In genomic region chr1:84307398-84307797, GRCh38 we compare ENCODE assay signal across 26 cellular contexts. TPM values are rescaled to one million over a fixed set of nuclear protein-coding genes. Genes with fewer than 3 reads are reported as not detected.
"Had no signal": no experiment of that assay in that cellular context is flagged by ENCODE, and none has a peak within 500 bp of the region (broad histone marks: within the 10 kb centered on the region; RNA-seq: fewer than 3 reads in every experiment).

No MANE protein-coding gene starts in this region.

- H3K27ac ChIP-seq: stomach, suprapubic skin, testis, thoracic aorta, thyroid gland, tibial artery, tibial nerve, transverse colon, upper lobe of left lung, upper lobe of right lung, uterus, vagina had no signal

- H3K36me3 ChIP-seq: stomach, suprapubic skin, thoracic aorta, thyroid gland, tibial artery, tibial nerve, transverse colon, upper lobe of left lung, upper lobe of right lung, uterus, vagina had no signal

- H3K9me3 ChIP-seq: suprapubic skin, testis, thyroid gland, tibial artery, transverse colon, upper lobe of left lung, upper lobe of right lung, uterus, vagina had no signal

- ATAC-seq: stimulated activated effector memory CD8-positive, alpha-beta T cell treated with anti-CD3 and anti-CD28 coated beads, Interleukin-12 subunit alpha, Interleukin-12 subunit beta, amount 100 ng/mL, for 72 hours; stimulated activated memory B cell treated with anti-CD40 and anti-IgM and Interleukin-4, amounts not matched to agents 10 μg/mL and 1 μg/mL and 100 μg/mL, for 72 hours; stimulated activated naive B cell treated with anti-CD40 and anti-IgM and Interleukin-4, amounts not matched to agents 10 μg/mL and 1 μg/mL and 100 μg/mL, for 72 hours; stimulated activated naive CD8-positive, alpha-beta T cell treated with anti-CD3 and anti-CD28 coated beads, Interleukin-15, amount 100 ng/mL, for 72 hours; stimulated activated naive CD8-positive, alpha-beta T cell treated with anti-CD3 and anti-CD28 coated beads, Interleukin-15, Interleukin-2, amounts not matched to agents 100 U/mL and 50 U/mL, for 24 hours; upper lobe of right lung had no signal

- DNase-seq: stimulated activated CD4-positive, alpha-beta T cell treated with anti-CD3 and anti-CD28 coated beads, Interleukin-2, amount 100 ng/mL, for 48 hours; stimulated activated CD4-positive, alpha-beta T cell treated with anti-CD3 and anti-CD28 coated beads, Interleukin-4, amount 100 ng/mL, for 1 hour; stimulated activated CD4-positive, alpha-beta T cell treated with anti-CD3 and anti-CD28 coated beads, Interleukin-4, amount 100 ng/mL, for 24 hours; stimulated activated CD4-positive, alpha-beta T cell treated with anti-CD3 and anti-CD28 coated beads, Interleukin-4, amount 100 ng/mL, for 4 hours; stimulated activated CD8-positive, alpha-beta memory T cell treated with anti-CD3 and anti-CD28 coated beads, Interleukin-4, amount 100 ng/mL, for 48 hours; stimulated activated naive B cell treated with anti-CD40 and anti-IgM and Interleukin-4, amounts not matched to agents 10 μg/mL and 1 μg/mL and 100 μg/mL, for 72 hours; stimulated activated naive CD4-positive, alpha-beta T cell; stimulated activated naive CD4-positive, alpha-beta T cell treated with Interleukin-2 at 50 U/mL for 16 hours; stimulated activated naive CD8-positive, alpha-beta T cell treated with anti-CD3 and anti-CD28 coated beads, Interleukin-15, amount 100 ng/mL, for 72 hours; stimulated activated naive CD8-positive, alpha-beta T cell treated with anti-CD3 and anti-CD28 coated beads, Interleukin-15, Interleukin-2, amounts not matched to agents 100 U/mL and 50 U/mL, for 24 hours; stomach; substantia nigra; testis; thyroid gland; tibial artery; transverse colon; trophoblast cell; upper lobe of left lung; upper lobe of right lung; uterus had no signal

- H3K27me3 ChIP-seq: stomach, suprapubic skin, testis, thyroid gland, tibial artery, tibial nerve, transverse colon, upper lobe of left lung, upper lobe of right lung, uterus, vagina had no signal

- H3K4me3 ChIP-seq: stomach, suprapubic skin, testis, thoracic aorta, thyroid gland, tibial artery, tibial nerve, transverse colon, upper lobe of left lung, upper lobe of right lung, uterus, vagina had no signal

- H3K4me1 ChIP-seq: testis, uterus had no signal

RNA-seq across cellular contexts. Expression of gene SAMD13, which starts 5.9 kb away (rescaled TPM):
- total RNA-seq: vagina had no signal
